ENCODE assay signal across 26 cellular contexts in genomic region chr18:74336656-74337055, GRCh38. TPM values are rescaled to one million over a fixed set of nuclear protein-coding genes. Genes with fewer than 3 reads are reported as not detected.
"Had no signal": no experiment of that assay in that cellular context is flagged by ENCODE, and none has a peak within 500 bp of the region (broad histone marks: within the 10 kb centered on the region; RNA-seq: fewer than 3 reads in every experiment).

No MANE protein-coding gene starts in this region.

- H3K27ac ChIP-seq: KMS-11, SJSA1, SK-N-MC had no signal

- H3K36me3 ChIP-seq: SJSA1 had no signal

- FAIRE-seq: HepG2, RCC 7860 had no signal

- H3K27me3 ChIP-seq: SJSA1 had no signal

- DNase-seq: IMR-90, Kasumi-1, MM.1S, NCI-H1092 treated with DMSO at 0.1 percent for 48 hours, NCI-H1436, NCI-H187, NCI-H2029, NCI-H2081 treated with DMSO at 0.1 percent for 48 hours, NCI-H2171, NCI-H226, NCI-H446, NCI-H510A, NCI-H524 treated with DMSO at 0.1 percent for 48 hours, NCI-H69, NCI-H774, Right ventricle myocardium superior, RPMI8226, SIG-M5, SW 1271 had no signal

- H3K4me2 ChIP-seq: KMS-11 had no signal

- H3K9ac ChIP-seq: KMS-11 had no signal

- H3K4me1 ChIP-seq: SJSA1 had no signal

- ATAC-seq: HepG2 had no signal

- H3K4me3 ChIP-seq: SJSA1, SK-N-MC had no signal

- H3K9me3 ChIP-seq: SJSA1 had no signal

RNA-seq across cellular contexts. Expression of gene C18orf63, which starts 21.0 kb away (rescaled TPM):
- total RNA-seq: HepG2, HT1080, IMR-90, M059J, Right ventricle myocardium superior, SJSA1 had no signal
- polyA plus RNA-seq: IMR-90 had no signal
